24 cellular contexts compared by ENCODE assay signal in genomic region chr3:171526869-171527268, GRCh38.
DNase-seq lines count a peak whose midpoint lies in the region; TF ChIP-seq lines count a peak whose summit lies in the region.
"Had no signal": no experiment of that assay in that cellular context is flagged by ENCODE, and none has a peak within 500 bp of the region (broad histone marks: within the 10 kb centered on the region; RNA-seq: fewer than 3 reads in every experiment).

No MANE protein-coding gene starts in this region.

- peak; percentile 92 for DNase-seq in AG10803 (ENCODE audit: low read depth)
- DNase-seq in HFF-Myc (ENCODE audit: extremely low read depth, low read depth) = peak; percentile 15
- peak; percentile 66 to 72 for DNase-seq in cardiac fibroblast (ENCODE audit: low read depth in 2 of 2)
- peak; percentile 94 for DNase-seq in iris pigment epithelial cell (ENCODE audit: low read depth)
- DNase-seq in NCI-H524 (lab: John Stamatoyannopoulos, UW) = no peak
- no peak for DNase-seq in NCI-H2171 treated with DMSO at 0.1 percent for 48 hours (lab: John Stamatoyannopoulos, UW)
- no peak for DNase-seq in NCI-H128 (lab: John Stamatoyannopoulos, UW; ENCODE audit: unreplicated experiment)
- no peak for DNase-seq in GM20000 (ENCODE audit: low spot score)
- DNase-seq: activated CD4-positive, alpha-beta T cell treated with anti-CD3 and anti-CD28 coated beads, Interleukin-2, amount 50 U/mL, for 1 hour; activated CD8-positive, alpha-beta memory T cell treated with anti-CD3 and anti-CD28 coated beads, Interleukin-2, amount 50 U/mL, for 4 hours; activated effector memory CD4-positive, alpha-beta T cell treated with Interleukin-2 at 50 U/mL for 16 hours; adrenal gland; AML-193; DMS79 treated with DMSO at 0.1 percent for 48 hours; effector CD8-positive, alpha-beta T cell; hippocampal formation; lower lobe of right lung; NCI-H2227 treated with DMSO at 0.1 percent for 48 hours; nucleus accumbens; SIG-M5; stimulated activated CD4-positive, alpha-beta T cell treated with anti-CD3 and anti-CD28 coated beads, Interleukin-4, amount 100 ng/mL, for 1 hour; stimulated activated naive CD8-positive, alpha-beta T cell treated with anti-CD3 and anti-CD28 coated beads, Interleukin-15, amount 100 ng/mL, for 72 hours had no signal

- peak; percentile 35 for TF ChIP-seq CTCF in AG10803 (conservative IDR thresholded peaks at IDR 0.05; ENCODE audit: low read length)
- TF ChIP-seq CTCF in HFF-Myc (IDR thresholded peaks at IDR 0.05; ENCODE audit: low read depth, low read length, missing control alignments) = no peak
- TF ChIP-seq CTCF in cardiac fibroblast (IDR thresholded peaks at IDR 0.05; ENCODE audit: low read depth, low read length) = no peak
- no peak for TF ChIP-seq CTCF in GM20000 (IDR thresholded peaks at IDR 0.05; ENCODE audit: extremely low read depth, missing control alignments)

- no peak overlapping the region for H3K4me3 ChIP-seq in AG10803 (ENCODE audit: low read length)
- H3K4me3 ChIP-seq in HFF-Myc (replicated peaks; ENCODE audit: low read depth, low read length) = no peak overlapping the region
- no peak overlapping the region for H3K4me3 ChIP-seq in cardiac fibroblast (replicated peaks in 1 of 2; ENCODE audit: low read depth in 2 of 2, low read length in 2 of 2)
- H3K4me3 ChIP-seq: adrenal gland, lower lobe of right lung, smooth muscle cell, tibial nerve had no signal

Comparison
In these comparisons a context has a peak if more than half of its experiments do, and no peak if none do; other contexts are left out.
1. DNase-seq: peak in AG10803 (single experiment), HFF-Myc (single experiment), cardiac fibroblast (2 of 2) and iris pigment epithelial cell (single experiment); none in NCI-H524 (0 of 2), NCI-H2171 treated with DMSO at 0.1 percent for 48 hours (single experiment), NCI-H128 (single experiment) and GM20000 (single experiment).